Comparison of ENCODE assay signal across 8 cellular contexts in genomic region chr11:128299132-128299726, GRCh38.
DNase-seq lines count a peak whose midpoint lies in the region; ATAC-seq, FAIRE-seq and TF ChIP-seq lines count a peak whose summit lies in the region.
"Had no signal": no experiment of that assay in that cellular context is flagged by ENCODE, and none has a peak within 500 bp of the region (broad histone marks: within the 10 kb centered on the region; RNA-seq: fewer than 3 reads in every experiment).

No MANE protein-coding gene starts in this region.

- no peak for DNase-seq in GM19239 (ENCODE audit: insufficient read length, low spot score)
- DNase-seq in LHCN-M2 (ENCODE audit: low read depth), result peak; percentile 18
- peak; percentile 83 for DNase-seq in fibroblast of mammary gland (ENCODE audit: low read depth)
- peak in 1 of 2 donors; percentile 55 for DNase-seq in stimulated activated effector memory CD8-positive, alpha-beta T cell treated with anti-CD3 and anti-CD28 coated beads, Interleukin-12 subunit alpha, Interleukin-12 subunit beta, amount 100 ng/mL, for 72 hours (ENCODE audit: low spot score in 2 of 2)
- no peak for DNase-seq in RCC 7860 (ENCODE audit: low spot score)
- DNase-seq in stimulated activated CD4-positive, alpha-beta T cell treated with anti-CD3 and anti-CD28 coated beads, Interleukin-12 subunit alpha, Interleukin-12 subunit beta, amount 100 ng/mL, for 4 hours, result no peak
- DNase-seq: endodermal cell had no signal

- H3K4me3 ChIP-seq in fibroblast of mammary gland (ENCODE audit: control insufficient read depth, low read depth, low read length), result no peak overlapping the region

- H3K9me3 Mint-ChIP-seq in stimulated activated effector memory CD8-positive, alpha-beta T cell treated with anti-CD3 and anti-CD28 coated beads, Interleukin-12 subunit alpha, Interleukin-12 subunit beta, amount 100 ng/mL, for 72 hours, result peaks cover 5% of the 10 kb centered on the region
- H3K9me3 Mint-ChIP-seq: endodermal cell had no signal

- FAIRE-seq in GM19239 (lab: Jason Lieb, UNC) (peak; percentile 93), RCC 7860 (lab: Jason Lieb, UNC) (no peak)

- peaks cover 12% of the 10 kb centered on the region for H3K36me3 Mint-ChIP-seq in stimulated activated effector memory CD8-positive, alpha-beta T cell treated with anti-CD3 and anti-CD28 coated beads, Interleukin-12 subunit alpha, Interleukin-12 subunit beta, amount 100 ng/mL, for 72 hours

- peak overlapping the region; percentile 75 for H3K4me3 Mint-ChIP-seq in stimulated activated effector memory CD8-positive, alpha-beta T cell treated with anti-CD3 and anti-CD28 coated beads, Interleukin-12 subunit alpha, Interleukin-12 subunit beta, amount 100 ng/mL, for 72 hours
- H3K4me3 Mint-ChIP-seq: endodermal cell had no signal

- peaks cover 74% of the 10 kb centered on the region for H3K4me1 Mint-ChIP-seq in stimulated activated effector memory CD8-positive, alpha-beta T cell treated with anti-CD3 and anti-CD28 coated beads, Interleukin-12 subunit alpha, Interleukin-12 subunit beta, amount 100 ng/mL, for 72 hours

- peak overlapping the region; percentile 87 for H3K27ac Mint-ChIP-seq in stimulated activated effector memory CD8-positive, alpha-beta T cell treated with anti-CD3 and anti-CD28 coated beads, Interleukin-12 subunit alpha, Interleukin-12 subunit beta, amount 100 ng/mL, for 72 hours
- H3K27ac Mint-ChIP-seq: endodermal cell had no signal

- TF ChIP-seq CTCF in fibroblast of mammary gland (conservative IDR thresholded peaks at IDR 0.05; ENCODE audit: control insufficient read depth, insufficient read depth, low read depth, low read length), result no peak

- ATAC-seq in stimulated activated effector memory CD8-positive, alpha-beta T cell treated with anti-CD3 and anti-CD28 coated beads, Interleukin-12 subunit alpha, Interleukin-12 subunit beta, amount 100 ng/mL, for 72 hours, result no peak
- ATAC-seq in GM19351 (IDR thresholded peaks at IDR 0.05; ENCODE audit: unreplicated experiment), result no peak

Comparison
In these comparisons a context has a peak if more than half of its experiments do, and no peak if none do; other contexts are left out.
1. DNase-seq: peak in LHCN-M2 (single experiment) and fibroblast of mammary gland (single experiment); none in GM19239 (single experiment), RCC 7860 (single experiment) and stimulated activated CD4-positive, alpha-beta T cell treated with anti-CD3 and anti-CD28 coated beads, Interleukin-12 subunit alpha, Interleukin-12 subunit beta, amount 100 ng/mL, for 4 hours (single experiment).